11 cellular contexts compared by ENCODE assay signal in genomic region chr3:133136114-133137041, GRCh38.
A peak's percentile ranks its signal among the peaks of the same experiment; 100 is the strongest.
DNase-seq lines count a peak whose midpoint lies in the region; ATAC-seq and TF ChIP-seq lines count a peak whose summit lies in the region.
"Had no signal": no experiment of that assay in that cellular context is flagged by ENCODE, and none has a peak within 500 bp of the region (broad histone marks: within the 10 kb centered on the region; RNA-seq: fewer than 3 reads in every experiment).

No MANE protein-coding gene starts in this region.

- H3K9me3 Mint-ChIP-seq in T-helper 2 cell treated with Interferon-gamma antibody and Interleukin-4, amounts not matched to agents 5 μg/mL and 100 μg/mL, for 36 hours: no peaks in the 10 kb centered on the region

- H3K27me3 Mint-ChIP-seq in T-helper 2 cell treated with Interferon-gamma antibody and Interleukin-4, amounts not matched to agents 5 μg/mL and 100 μg/mL, for 36 hours (ENCODE audit: low read depth): peaks cover 2% of the 10 kb centered on the region

- intact Hi-C loops in right cardiac atrium (cut with DNase I): no loop called here

- H3K4me3 Mint-ChIP-seq in T-helper 2 cell treated with Interferon-gamma antibody and Interleukin-4, amounts not matched to agents 5 μg/mL and 100 μg/mL, for 36 hours: no peak overlapping the region

- H3K27ac Mint-ChIP-seq in T-helper 2 cell treated with Interferon-gamma antibody and Interleukin-4, amounts not matched to agents 5 μg/mL and 100 μg/mL, for 36 hours: no peak overlapping the region

- in situ Hi-C loops in GM13977 (cut with MboI; ENCODE audit: low pct_unique_long_range_greater_than_20kb, low sequenced_read_pairs, unreplicated experiment): no loop called here

- no peaks in the 10 kb centered on the region for H3K36me3 Mint-ChIP-seq in T-helper 2 cell treated with Interferon-gamma antibody and Interleukin-4, amounts not matched to agents 5 μg/mL and 100 μg/mL, for 36 hours (ENCODE audit: low read depth)

- no peaks in the 10 kb centered on the region for H3K9me3 ChIP-seq in right cardiac atrium (ENCODE audit: control insufficient read depth, low read length)

- no peak overlapping the region for H3K27ac ChIP-seq in right cardiac atrium (ENCODE audit: low read length)

- H3K27me3 ChIP-seq in right cardiac atrium (ENCODE audit: control insufficient read depth, insufficient read depth): no peaks in the 10 kb centered on the region

- WGBS in right cardiac atrium: 89% methylated on average over 2 of the region's 2 CpGs

- no peaks in the 10 kb centered on the region for H3K4me1 ChIP-seq in right cardiac atrium (ENCODE audit: control insufficient read depth, insufficient read depth, low read length)

- H3K4me3 ChIP-seq in right cardiac atrium (ENCODE audit: low read length): no peak overlapping the region

- ATAC-seq in GM19463 (IDR thresholded peaks at IDR 0.05; ENCODE audit: unreplicated experiment): peak; percentile 75
- peak; percentile 72 for ATAC-seq in HG03432 (IDR thresholded peaks at IDR 0.05; ENCODE audit: unreplicated experiment)
- no peak for ATAC-seq in right cardiac atrium
- ATAC-seq: left lobe of liver had no signal

- H3K4me1 Mint-ChIP-seq in T-helper 2 cell treated with Interferon-gamma antibody and Interleukin-4, amounts not matched to agents 5 μg/mL and 100 μg/mL, for 36 hours (ENCODE audit: low read depth): no peaks in the 10 kb centered on the region

- no peak for TF ChIP-seq CTCF in GM13977 (IDR thresholded peaks at IDR 0.05; ENCODE audit: extremely low read depth, insufficient read depth, missing control alignments)

- DNase-seq in COR-L47 (lab: John Stamatoyannopoulos, UW) (peak; percentile 84), RKO (ENCODE audit: low spot score) (peak; percentile 54), GM13977 (ENCODE audit: low spot score) (no peak), right cardiac atrium (no peak)
- DNase-seq in stimulated activated CD4-positive, alpha-beta T cell treated with anti-CD3 and anti-CD28 coated beads, Interleukin-1b, Interleukin-23, amount 100 ng/mL, for 48 hours: no peak
- DNase-seq in T-helper 2 cell treated with Interferon-gamma antibody and Interleukin-4, amounts not matched to agents 5 μg/mL and 100 μg/mL, for 36 hours (ENCODE audit: low spot score): no peak
- DNase-seq: AML-193, NCI-H187 had no signal

Comparison
In these comparisons a context has a peak if more than half of its experiments do, and no peak if none do; other contexts are left out.
1. DNase-seq: peak in COR-L47 (single experiment) and RKO (single experiment); none in stimulated activated CD4-positive, alpha-beta T cell treated with anti-CD3 and anti-CD28 coated beads, Interleukin-1b, Interleukin-23, amount 100 ng/mL, for 48 hours (single experiment), T-helper 2 cell treated with Interferon-gamma antibody and Interleukin-4, amounts not matched to agents 5 μg/mL and 100 μg/mL, for 36 hours (single experiment), GM13977 (single experiment) and right cardiac atrium (0 of 3).
2. ATAC-seq: peak in GM19463 (single experiment) and HG03432 (single experiment); none in right cardiac atrium (0 of 2).